15 cellular contexts compared by ENCODE assay signal in the genomic region with DNA sequence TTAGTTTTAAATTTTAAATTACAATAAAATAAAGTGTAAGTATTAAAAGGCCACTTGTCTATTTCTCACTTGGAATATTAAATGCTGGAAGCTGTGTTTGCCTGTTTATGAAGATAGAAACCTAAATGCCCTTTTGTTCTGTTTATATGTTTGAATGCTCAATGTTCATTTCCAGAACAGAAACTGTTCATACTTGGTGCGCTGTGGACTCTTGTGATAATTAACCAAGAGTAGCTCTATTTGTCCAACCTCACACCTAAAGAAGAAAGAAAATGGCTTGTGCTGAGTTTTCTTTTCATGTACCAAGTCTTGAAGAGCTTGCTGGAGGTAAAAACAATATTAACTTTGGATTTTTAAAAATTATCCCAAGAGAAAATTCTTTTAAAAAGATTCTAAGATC. TPM values are rescaled to one million over a fixed set of nuclear protein-coding genes. Genes with fewer than 3 reads are reported as not detected.
DNase-seq lines count a peak whose midpoint lies in the region; ATAC-seq and TF ChIP-seq lines count a peak whose summit lies in the region.
"Had no signal": no experiment of that assay in that cellular context is flagged by ENCODE, and none has a peak within 500 bp of the region (broad histone marks: within the 10 kb centered on the region; RNA-seq: fewer than 3 reads in every experiment).

No MANE protein-coding gene starts in this region.

- intact Hi-C loops in adrenal gland (cut with DNase I) = no loop called here
- intact Hi-C loops in activated CD4-positive, alpha-beta T cell treated with anti-CD3 and anti-CD28 coated beads for 36 hours (cut with DNase I, micrococcal nuclease) = no loop called here

- H3K27ac ChIP-seq in adrenal gland = no peak overlapping the region

- ATAC-seq in GM19395 (IDR thresholded peaks at IDR 0.05; ENCODE audit: unreplicated experiment) = peak; percentile 86
- peak; percentile 83 for ATAC-seq in HG02763 (IDR thresholded peaks at IDR 0.05; ENCODE audit: unreplicated experiment)
- ATAC-seq in HG03442 (IDR thresholded peaks at IDR 0.05; ENCODE audit: unreplicated experiment) = peak; percentile 71
- ATAC-seq in omental fat pad (ENCODE audit: low FRiP score) = no peak
- no peak for ATAC-seq in activated CD4-positive, alpha-beta T cell treated with anti-CD3 and anti-CD28 coated beads for 36 hours
- ATAC-seq: naive thymus-derived CD4-positive, alpha-beta T cell had no signal

- H3K36me3 Mint-ChIP-seq in activated CD4-positive, alpha-beta T cell treated with anti-CD3 and anti-CD28 coated beads for 36 hours (ENCODE audit: low read depth) = peaks cover 9% of the 10 kb centered on the region

- no peaks in the 10 kb centered on the region for H3K9me3 ChIP-seq in adrenal gland (replicated peaks in 1 of 3)

- no peak overlapping the region for H3K27ac Mint-ChIP-seq in activated CD4-positive, alpha-beta T cell treated with anti-CD3 and anti-CD28 coated beads for 36 hours
- H3K27ac Mint-ChIP-seq: activated CD4-positive, alpha-beta memory T cell treated with anti-CD3 and anti-CD28 coated beads for 36 hours; activated naive CD8-positive, alpha-beta T cell had no signal

- H3K4me1 Mint-ChIP-seq in activated CD4-positive, alpha-beta T cell treated with anti-CD3 and anti-CD28 coated beads for 36 hours = peaks cover 19% of the 10 kb centered on the region

- H3K36me3 ChIP-seq in adrenal gland (replicated peaks in 1 of 2) = peaks cover 0 to 5% of the 10 kb centered on the region in 2 donors

- no peaks in the 10 kb centered on the region for H3K27me3 Mint-ChIP-seq in activated CD4-positive, alpha-beta T cell treated with anti-CD3 and anti-CD28 coated beads for 36 hours
- H3K27me3 Mint-ChIP-seq: activated CD4-positive, alpha-beta memory T cell treated with anti-CD3 and anti-CD28 coated beads for 36 hours; activated naive CD8-positive, alpha-beta T cell; naive thymus-derived CD4-positive, alpha-beta T cell had no signal

- TF ChIP-seq CTCF in adrenal gland (IDR thresholded peaks at IDR 0.05) (no peak), omental fat pad (IDR thresholded peaks at IDR 0.05) (no peak)

- H3K4me3 Mint-ChIP-seq in activated CD4-positive, alpha-beta T cell treated with anti-CD3 and anti-CD28 coated beads for 36 hours = no peak overlapping the region
- H3K4me3 Mint-ChIP-seq: activated CD4-positive, alpha-beta memory T cell treated with anti-CD3 and anti-CD28 coated beads for 36 hours; activated naive CD8-positive, alpha-beta T cell; naive thymus-derived CD4-positive, alpha-beta T cell had no signal

- in situ Hi-C loops in ACHN (cut with HindIII; ENCODE audit: low pct_ligation_motif_present, low pct_unique_long_range_greater_than_20kb, low sequenced_read_pairs) = no loop called here

- no peak for TF ChIP-seq POLR2A in adrenal gland (IDR thresholded peaks at IDR 0.05)

- no peaks in the 10 kb centered on the region for H3K9me3 Mint-ChIP-seq in activated CD4-positive, alpha-beta T cell treated with anti-CD3 and anti-CD28 coated beads for 36 hours (ENCODE audit: low read depth)
- H3K9me3 Mint-ChIP-seq: activated CD4-positive, alpha-beta memory T cell treated with anti-CD3 and anti-CD28 coated beads for 36 hours; naive thymus-derived CD4-positive, alpha-beta T cell had no signal

- WGBS in adrenal gland, 4 donors = 88 to 97% (median 94%) methylated on average over 1 of the region's 1 CpG

- DNase-seq in ACHN = peak; percentile 21
- no peak for DNase-seq in adrenal gland
- DNase-seq in omental fat pad (ENCODE audit: low spot score) = no peak
- no peak for DNase-seq in activated CD4-positive, alpha-beta T cell treated with anti-CD3 and anti-CD28 coated beads for 36 hours
- no peak for DNase-seq in MV-4-11 (lab: John Stamatoyannopoulos, UW)
- DNase-seq: 8988T; activated CD4-positive, alpha-beta memory T cell treated with anti-CD3 and anti-CD28 coated beads for 36 hours; Calu3; naive thymus-derived CD4-positive, alpha-beta T cell; NCI-H2227 treated with DMSO at 0.1 percent for 48 hours; T-helper 2 cell had no signal

- POLR2A ChIA-PET in activated CD4-positive, alpha-beta T cell treated with anti-CD3 and anti-CD28 coated beads for 36 hours (lab: Charles Lee) = no interaction called here

- CTCF ChIA-PET in activated CD4-positive, alpha-beta T cell treated with anti-CD3 and anti-CD28 coated beads for 36 hours (lab: Charles Lee) = no interaction called here

- no peak overlapping the region for H3K4me3 ChIP-seq in adrenal gland

- peaks cover 0 to 8% of the 10 kb centered on the region in 2 donors for H3K4me1 ChIP-seq in adrenal gland (replicated peaks in 1 of 2)

- H3K27me3 ChIP-seq in adrenal gland = no peaks in the 10 kb centered on the region

RNA-seq across cellular contexts. Expression of gene C11orf54, which starts 5.7 kb away (rescaled TPM):
- total RNA-seq in adrenal gland = 10 to 100 TPM; 28.7 to 68.2 (median 36.3) TPM
- polyA plus RNA-seq in adrenal gland = 10 to 100 TPM; 15.2 to 31.9 (median 19.1) TPM
- 10 to 100 TPM; 17.3 to 50.8 (median 41.5) TPM for total RNA-seq in omental fat pad
- 10 to 100 TPM; 13.8 to 15.7 TPM for total RNA-seq in activated CD4-positive, alpha-beta T cell treated with anti-CD3 and anti-CD28 coated beads for 36 hours

RNA-seq across cellular contexts. Expression of gene TAF1D, which starts 5.8 kb away (rescaled TPM):
- 10 to 100 TPM; 20.8 to 91.0 (median 50.3) TPM for total RNA-seq in adrenal gland
- polyA plus RNA-seq in adrenal gland = 100 to 1,000 TPM in 2 of 3 donors, 10 to 100 TPM in 1; 72.1 to 262 (median 131) TPM
- 100 to 1,000 TPM; 106 to 281 (median 127) TPM for total RNA-seq in omental fat pad
- 100 to 1,000 TPM; 326 to 355 TPM for total RNA-seq in activated CD4-positive, alpha-beta T cell treated with anti-CD3 and anti-CD28 coated beads for 36 hours

RNA-seq across cellular contexts. Expression of gene MED17, which starts 37.0 kb away (rescaled TPM):
- total RNA-seq in adrenal gland (10 to 100 TPM; 16.9 to 32.0 (median 24.8) TPM), omental fat pad (10 to 100 TPM; 18.1 to 40.6 (median 21.5) TPM)
- polyA plus RNA-seq in adrenal gland = 10 to 100 TPM in 2 of 3 donors, 1 to 10 TPM in 1; 8.4 to 16.9 (median 10.4) TPM
- 10 to 100 TPM; 28.6 to 29.9 TPM for total RNA-seq in activated CD4-positive, alpha-beta T cell treated with anti-CD3 and anti-CD28 coated beads for 36 hours

Comparison
In these comparisons a context has a peak if more than half of its experiments do, and no peak if none do; other contexts are left out.
1. ATAC-seq: peak in GM19395 (single experiment), HG02763 (single experiment) and HG03442 (single experiment); none in omental fat pad (single experiment) and activated CD4-positive, alpha-beta T cell treated with anti-CD3 and anti-CD28 coated beads for 36 hours (single experiment).